Comparison of ENCODE assay signal across 9 cellular contexts in genomic region chr2:3595985-3596384, GRCh38. TPM values are rescaled to one million over a fixed set of nuclear protein-coding genes. Genes with fewer than 3 reads are reported as not detected.
DNase-seq lines count a peak whose midpoint lies in the region; ATAC-seq and TF ChIP-seq lines count a peak whose summit lies in the region.
"Had no signal": no experiment of that assay in that cellular context is flagged by ENCODE, and none has a peak within 500 bp of the region (broad histone marks: within the 10 kb centered on the region; RNA-seq: fewer than 3 reads in every experiment).

No MANE protein-coding gene starts in this region.

- ATAC-seq in GM18520 (IDR thresholded peaks at IDR 0.05; ENCODE audit: unreplicated experiment) (peak; percentile 94), GM21367 (IDR thresholded peaks at IDR 0.05; ENCODE audit: unreplicated experiment) (peak; percentile 90), HG03196 (IDR thresholded peaks at IDR 0.05; ENCODE audit: unreplicated experiment) (peak; percentile 79), memory B cell (ENCODE audit: low read depth) (peak; percentile 82)

- H3K9me3 Mint-ChIP-seq in memory B cell (no peaks in the 10 kb centered on the region), osteocyte (ENCODE audit: unreplicated experiment) (no peaks in the 10 kb centered on the region)

- H3K4me1 ChIP-seq in sigmoid colon, result peaks cover 0 to 12% (median 6%) of the 10 kb centered on the region in 4 donors

- no peak overlapping the region for H3K4me3 ChIP-seq in sigmoid colon

- H3K4me1 Mint-ChIP-seq in memory B cell (no peaks in the 10 kb centered on the region), osteocyte (ENCODE audit: unreplicated experiment) (no peaks in the 10 kb centered on the region)

- WGBS in sigmoid colon, 2 donors, result 76 to 93% methylated on average over 6 of the region's 6 CpGs

- no peak for TF ChIP-seq EP300 in sigmoid colon (IDR thresholded peaks at IDR 0.05)

- no peaks in the 10 kb centered on the region for H3K9me3 ChIP-seq in sigmoid colon

- H3K27ac Mint-ChIP-seq in memory B cell (no peak overlapping the region), osteocyte (ENCODE audit: unreplicated experiment) (no peak overlapping the region)

- no peaks in the 10 kb centered on the region for H3K36me3 ChIP-seq in sigmoid colon

- H3K27me3 ChIP-seq in sigmoid colon, result no peaks in the 10 kb centered on the region

- DNase-seq in memory B cell (ENCODE audit: low spot score in 2 of 2), result no peak
- no peak for DNase-seq in osteocyte (ENCODE audit: extremely low spot score, unreplicated experiment)
- DNase-seq in sigmoid colon, result no peak
- DNase-seq in NCI-H526 (lab: John Stamatoyannopoulos, UW), result no peak
- DNase-seq in AG20443 (ENCODE audit: low spot score), result no peak
- DNase-seq: NCI-H510A treated with DMSO at 0.1 percent for 48 hours had no signal

- H3K27me3 Mint-ChIP-seq in memory B cell (peaks cover 3% of the 10 kb centered on the region), osteocyte (ENCODE audit: unreplicated experiment) (peaks cover 3% of the 10 kb centered on the region)

- TF ChIP-seq CTCF in osteocyte (IDR thresholded peaks at IDR 0.05) (no peak), sigmoid colon (IDR thresholded peaks at IDR 0.05) (no peak)

- no peak overlapping the region for H3K27ac ChIP-seq in sigmoid colon

- intact Hi-C loops in sigmoid colon (cut with DNase I), result no loop called here

- H3K4me3 Mint-ChIP-seq in memory B cell, result no peak overlapping the region
- no peak overlapping the region for H3K4me3 Mint-ChIP-seq in osteocyte (ENCODE audit: unreplicated experiment)

- no peak for TF ChIP-seq POLR2A in sigmoid colon (IDR thresholded peaks at IDR 0.05)

- peaks cover 6% of the 10 kb centered on the region for H3K36me3 Mint-ChIP-seq in memory B cell
- no peaks in the 10 kb centered on the region for H3K36me3 Mint-ChIP-seq in osteocyte (ENCODE audit: unreplicated experiment)

RNA-seq across cellular contexts. Expression of gene COLEC11, which starts 1.1 kb away (rescaled TPM):
- total RNA-seq in osteocyte (not detected in 2 replicates), sigmoid colon (1 to 10 TPM; 2.3 to 8.2 (median 3.1) TPM)
- polyA plus RNA-seq in sigmoid colon, result 1 to 10 TPM in 2 of 3 donors, under 1 TPM in 1; 0.92 to 3.0 (median 1.3) TPM

RNA-seq across cellular contexts. Expression of gene RPS7, which starts 20.9 kb away (rescaled TPM):
- total RNA-seq in osteocyte (1,082 and 1,101 TPM in 2 replicates), sigmoid colon (1,000 to 10,000 TPM; 4,404 to 6,289 (median 5,620) TPM)
- 1,000 to 10,000 TPM; 1,874 to 3,184 (median 2,304) TPM for polyA plus RNA-seq in sigmoid colon

RNA-seq across cellular contexts. Expression of gene RNASEH1, which starts 37.9 kb away (rescaled TPM):
- total RNA-seq in osteocyte, result 24.6 and 25.5 TPM in 2 replicates
- total RNA-seq in sigmoid colon, result 10 to 100 TPM; 20.5 to 28.4 (median 23.9) TPM
- 10 to 100 TPM; 10.4 to 18.4 (median 10.8) TPM for polyA plus RNA-seq in sigmoid colon
